In genomic region chrX:153412746-153413720, GRCh38 we compare ENCODE assay signal across 15 cellular contexts. TPM values are rescaled to one million over a fixed set of nuclear protein-coding genes. Genes with fewer than 3 reads are reported as not detected.
DNase-seq lines count a peak whose midpoint lies in the region; ATAC-seq and TF ChIP-seq lines count a peak whose summit lies in the region.
"Had no signal": no experiment of that assay in that cellular context is flagged by ENCODE, and none has a peak within 500 bp of the region (broad histone marks: within the 10 kb centered on the region; RNA-seq: fewer than 3 reads in every experiment).

No MANE protein-coding gene starts in this region.

- no peak overlapping the region for H2AFZ ChIP-seq in SK-N-SH (ENCODE audit: low read depth)

- intact Hi-C loops in dendritic cell treated with granulocyte-macrophage colony-stimulating factor and Interleukin-4, amounts not matched to agents 40 ng/mL and 50 ng/mL, for 4 days (cut with micrococcal nuclease), result no loop called here
- intact Hi-C loops in esophagus muscularis mucosa (cut with DNase I), result no loop called here

- TF ChIP-seq EP300 in SK-N-SH (IDR thresholded peaks at IDR 0.05; ENCODE audit: borderline replicate concordance in 1 of 2, low read depth in 1 of 2, low read length in 1 of 2) (no peak), gastroesophageal sphincter (IDR thresholded peaks at IDR 0.05) (no peak), esophagus muscularis mucosa (IDR thresholded peaks at IDR 0.05) (no peak)

- peaks cover 51% of the 10 kb centered on the region for H3K4me1 Mint-ChIP-seq in dendritic cell treated with granulocyte-macrophage colony-stimulating factor and Interleukin-4, amounts not matched to agents 40 ng/mL and 50 ng/mL, for 4 days (ENCODE audit: low read depth)

- no peaks in the 10 kb centered on the region for H3K79me2 ChIP-seq in SK-N-SH (ENCODE audit: insufficient read depth)

- no peaks in the 10 kb centered on the region for H3K9me3 ChIP-seq in SK-N-SH
- no peaks in the 10 kb centered on the region for H3K9me3 ChIP-seq in gastroesophageal sphincter
- H3K9me3 ChIP-seq in esophagus muscularis mucosa, result no peaks in the 10 kb centered on the region

- no peaks in the 10 kb centered on the region for H3K36me3 Mint-ChIP-seq in dendritic cell treated with granulocyte-macrophage colony-stimulating factor and Interleukin-4, amounts not matched to agents 40 ng/mL and 50 ng/mL, for 4 days (ENCODE audit: low read depth)

- TF ChIP-seq CTCF in SK-N-SH (IDR thresholded peaks at IDR 0.05) (peak; percentile 24; the same call in 1 of the 2 replicates), retinal pigment epithelial cell (conservative IDR thresholded peaks at IDR 0.05; ENCODE audit: low read depth, low read length) (peak; percentile 27), gastroesophageal sphincter (IDR thresholded peaks at IDR 0.05) (no peak), esophagus muscularis mucosa (IDR thresholded peaks at IDR 0.05) (no peak)

- no peak overlapping the region for H3K4me2 ChIP-seq in SK-N-SH

- H3K27me3 Mint-ChIP-seq in dendritic cell treated with granulocyte-macrophage colony-stimulating factor and Interleukin-4, amounts not matched to agents 40 ng/mL and 50 ng/mL, for 4 days, result peaks cover 8% of the 10 kb centered on the region

- H4K20me1 ChIP-seq in SK-N-SH (ENCODE audit: insufficient read depth), result no peaks in the 10 kb centered on the region

- TF ChIP-seq POLR2A in gastroesophageal sphincter (IDR thresholded peaks at IDR 0.05) (no peak), esophagus muscularis mucosa (IDR thresholded peaks at IDR 0.05; ENCODE audit: low read depth) (no peak)

- peak overlapping the region; percentile 78 for H3K4me3 Mint-ChIP-seq in dendritic cell treated with granulocyte-macrophage colony-stimulating factor and Interleukin-4, amounts not matched to agents 40 ng/mL and 50 ng/mL, for 4 days

- TF ChIP-seq RAD21 in SK-N-SH (IDR thresholded peaks at IDR 0.05; ENCODE audit: low read length), result peak; percentile 43; the same call in 1 of the 2 replicates

- H3K27ac ChIP-seq in SK-N-SH (ENCODE audit: low read depth in 2 of 2, low read length in 1 of 2) (no peak overlapping the region), gastroesophageal sphincter (no peak overlapping the region), esophagus muscularis mucosa (replicated peaks in 1 of 4) (no peak overlapping the region)

- H3F3A ChIP-seq in SK-N-SH (replicated peaks; ENCODE audit: insufficient read depth), result no peaks in the 10 kb centered on the region

- H3K27ac Mint-ChIP-seq in dendritic cell treated with granulocyte-macrophage colony-stimulating factor and Interleukin-4, amounts not matched to agents 40 ng/mL and 50 ng/mL, for 4 days, result peak overlapping the region; percentile 72

- POLR2A ChIA-PET in SK-N-SH (lab: Yijun Ruan, JAX), result no interaction called here

- H3K9me2 ChIP-seq in SK-N-SH, result no peaks in the 10 kb centered on the region

- H3K4me1 ChIP-seq in SK-N-SH (ENCODE audit: control insufficient read depth in 1 of 2, insufficient read depth in 2 of 2, low read depth in 1 of 2, low read length in 1 of 2) (peaks cover 0 to 7% of the 10 kb centered on the region in 2 experiments; a peak in 1 of 4 replicates), gastroesophageal sphincter (peaks cover 0 to 23% (median 0%) of the 10 kb centered on the region in 3 donors), esophagus muscularis mucosa (peaks cover 0 to 18% (median 17%) of the 10 kb centered on the region in 4 donors)

- no peak overlapping the region for H3K9ac ChIP-seq in SK-N-SH

- no peaks in the 10 kb centered on the region for H3K9me3 Mint-ChIP-seq in dendritic cell treated with granulocyte-macrophage colony-stimulating factor and Interleukin-4, amounts not matched to agents 40 ng/mL and 50 ng/mL, for 4 days

- peaks cover 19% of the 10 kb centered on the region for H3K27me3 ChIP-seq in SK-N-SH (ENCODE audit: insufficient read depth)
- no peaks in the 10 kb centered on the region for H3K27me3 ChIP-seq in gastroesophageal sphincter
- no peaks in the 10 kb centered on the region for H3K27me3 ChIP-seq in esophagus muscularis mucosa

- H3K36me3 ChIP-seq in SK-N-SH (replicated peaks in 1 of 2; ENCODE audit: control insufficient read depth in 1 of 2, insufficient read depth in 2 of 2, low read length in 1 of 2), result no peaks in the 10 kb centered on the region
- no peaks in the 10 kb centered on the region for H3K36me3 ChIP-seq in gastroesophageal sphincter
- no peaks in the 10 kb centered on the region for H3K36me3 ChIP-seq in esophagus muscularis mucosa

- ATAC-seq in SK-N-SH treated with all-trans-retinoic acid at 6 μM for 48 hours, result no peak
- ATAC-seq in gastroesophageal sphincter, result no peak

- H3K4me3 ChIP-seq in SK-N-SH (ENCODE audit: low read depth in 2 of 2, low read length in 1 of 2) (no peak overlapping the region), retinal pigment epithelial cell (ENCODE audit: low read length) (no peak overlapping the region), gastroesophageal sphincter (no peak overlapping the region), esophagus muscularis mucosa (peak overlapping the region in 2 of 4 donors; percentile 60 to 68)

- CTCF ChIA-PET in SK-N-SH (lab: Yijun Ruan, JAX), result interaction anchor here (0.8 to 1.2 kb wide), 5 partner anchors 14 to 454 kb away, joined by 3 to 4 read pairs (median 3); partner anchors contain the start of gene TREX2

- DNase-seq in SK-N-SH (peak; percentile 48), NCI-H2107 (lab: John Stamatoyannopoulos, UW) (peak; percentile 40), retinal pigment epithelial cell (ENCODE audit: low read depth) (no peak), NCI-H1105 treated with DMSO at 0.1 percent for 48 hours (lab: John Stamatoyannopoulos, UW) (no peak), esophagus muscularis mucosa (ENCODE audit: extremely low spot score) (no peak)
- DNase-seq: effector CD4-positive, alpha-beta T cell; GDM1; left ventricle myocardium superior; nucleus accumbens; T1000 had no signal

- 57% methylated on average over 8 of the region's 23 CpGs for WGBS in SK-N-SH (ENCODE audit: low lambda C conversion rate)
- 40 to 73% methylated on average over 1 to 16 of the region's 23 CpGs for WGBS in gastroesophageal sphincter (ENCODE audit: low coverage in 1 of 2), 2 donors
- 74% methylated on average over 16 of the region's 23 CpGs for WGBS in esophagus muscularis mucosa

TF ChIP-seq in SK-N-SH, 30 proteins besides CTCF, POLR2A, EP300 and RAD21 (continues in another document):
- TF ChIP-seq, protein P1, sequence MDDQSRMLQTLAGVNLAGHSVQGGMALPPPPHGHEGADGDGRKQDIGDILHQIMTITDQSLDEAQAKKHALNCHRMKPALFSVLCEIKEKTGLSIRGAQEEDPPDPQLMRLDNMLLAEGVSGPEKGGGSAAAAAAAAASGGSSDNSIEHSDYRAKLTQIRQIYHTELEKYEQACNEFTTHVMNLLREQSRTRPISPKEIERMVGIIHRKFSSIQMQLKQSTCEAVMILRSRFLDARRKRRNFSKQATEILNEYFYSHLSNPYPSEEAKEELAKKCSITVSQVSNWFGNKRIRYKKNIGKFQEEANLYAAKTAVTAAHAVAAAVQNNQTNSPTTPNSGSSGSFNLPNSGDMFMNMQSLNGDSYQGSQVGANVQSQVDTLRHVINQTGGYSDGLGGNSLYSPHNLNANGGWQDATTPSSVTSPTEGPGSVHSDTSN (IDR thresholded peaks at IDR 0.05), result no peak

TF ChIP-seq in SK-N-SH treated with all-trans-retinoic acid at 6 μM for 48 hours, 23 proteins besides CTCF, POLR2A, EP300 and RAD21 (continues in another document):
- TF ChIP-seq BACH2 (CRISPR knock-in tag; IDR thresholded peaks at IDR 0.05; ENCODE audit: borderline replicate concordance) (no peak), ZNF565 (CRISPR knock-in tag; conservative IDR thresholded peaks at IDR 0.05; ENCODE audit: low read depth) (no peak), OSR1 (CRISPR knock-in tag; IDR thresholded peaks at IDR 0.05) (no peak), ARNTL (CRISPR knock-in tag; IDR thresholded peaks at IDR 0.05; ENCODE audit: borderline replicate concordance, low read depth) (no peak), PPARA (CRISPR knock-in tag; IDR thresholded peaks at IDR 0.05; ENCODE audit: borderline replicate concordance) (no peak), POU6F1 (CRISPR knock-in tag; IDR thresholded peaks at IDR 0.05; ENCODE audit: borderline replicate concordance, low read depth) (no peak), CSDC2 (CRISPR knock-in tag; IDR thresholded peaks at IDR 0.05) (no peak), ZFP30 (CRISPR knock-in tag; IDR thresholded peaks at IDR 0.05) (no peak)

RNA-seq across cellular contexts. Expression of gene ZFP92, which starts 1.8 kb away (rescaled TPM):
- 0.28 TPM in 2 replicates for polyA plus RNA-seq in SK-N-SH (2012; rRNA removed)
- polyA plus RNA-seq in SK-N-SH (2012; cell fraction: cytosol; rRNA removed), result 0.23 and 0.25 TPM in 2 replicates
- 0.79 and 0.99 TPM in 2 replicates for polyA plus RNA-seq in SK-N-SH (2012; cell fraction: nucleus; rRNA removed)
- total RNA-seq in gastroesophageal sphincter (1 to 10 TPM; 1.5 to 3.8 (median 2.0) TPM), esophagus muscularis mucosa (1 to 10 TPM; 1.2 to 3.2 (median 2.5) TPM)

RNA-seq across cellular contexts. Expression of gene PNMA6E, which starts 11.9 kb away (rescaled TPM):
- polyA plus RNA-seq in SK-N-SH (2012; rRNA removed), result not detected in 2 replicates
- not detected in 2 replicates for polyA plus RNA-seq in SK-N-SH (2012; cell fraction: cytosol; rRNA removed)
- polyA plus RNA-seq in SK-N-SH (2012; cell fraction: nucleus; rRNA removed), result not detected in 2 replicates
- total RNA-seq in gastroesophageal sphincter (not detected), esophagus muscularis mucosa (not detected)
- total RNA-seq: activated CD8-positive, alpha-beta memory T cell treated with anti-CD3 and anti-CD28 coated beads for 36 hours; left ventricle myocardium superior; urinary bladder had no signal
- polyA plus RNA-seq: urinary bladder had no signal

RNA-seq across cellular contexts. Expression of gene TREX2, which starts 32.8 kb away (rescaled TPM):
- polyA plus RNA-seq in SK-N-SH (2012; rRNA removed), result 0.76 and 0.78 TPM in 2 replicates
- 0.08 and 0.20 TPM in 2 replicates for polyA plus RNA-seq in SK-N-SH (2012; cell fraction: cytosol; rRNA removed)
- 4.0 and 6.6 TPM in 2 replicates for polyA plus RNA-seq in SK-N-SH (2012; cell fraction: nucleus; rRNA removed)
- total RNA-seq in gastroesophageal sphincter (1 to 10 TPM in 2 of 4 donors, under 1 TPM in 2; 0.42 to 1.6 (median 0.87) TPM), esophagus muscularis mucosa (1 to 10 TPM in 2 of 4 donors, under 1 TPM in 1, not detected in 1; 0.78 to 2.3 (median 1.2) TPM)

RNA-seq across cellular contexts. Expression of gene HAUS7, which starts 57.3 kb away (rescaled TPM):
- polyA plus RNA-seq in SK-N-SH (2012; rRNA removed), result 27.1 and 39.7 TPM in 2 replicates
- 14.1 and 18.8 TPM in 2 replicates for polyA plus RNA-seq in SK-N-SH (2012; cell fraction: cytosol; rRNA removed)
- polyA plus RNA-seq in SK-N-SH (2012; cell fraction: nucleus; rRNA removed), result 110 and 150 TPM in 2 replicates
- 10 to 100 TPM; 20.2 to 34.0 (median 28.3) TPM for total RNA-seq in gastroesophageal sphincter
- total RNA-seq in esophagus muscularis mucosa, result 10 to 100 TPM; 23.4 to 25.8 (median 24.2) TPM

Comparison
In these comparisons a context has a peak if more than half of its experiments do, and no peak if none do; other contexts are left out.
1. DNase-seq: peak in SK-N-SH (single experiment) and NCI-H2107 (single experiment); none in retinal pigment epithelial cell (single experiment), NCI-H1105 treated with DMSO at 0.1 percent for 48 hours (single experiment) and esophagus muscularis mucosa (single experiment).
2. CTCF ChIP-seq: peak in SK-N-SH (single experiment) and retinal pigment epithelial cell (single experiment); none in gastroesophageal sphincter (0 of 4) and esophagus muscularis mucosa (0 of 3).